ENCODE assay signal across 2 cellular contexts in genomic region chr1:90725961-90726715, GRCh38.
TF ChIP-seq lines count a peak whose summit lies in the region.

No MANE protein-coding gene starts in this region.

TF ChIP-seq in H1, 55 proteins besides CTCF, POLR2A, EP300 and RAD21:
- TF ChIP-seq CTBP2 (IDR thresholded peaks at IDR 0.05; ENCODE audit: borderline replicate concordance, insufficient read depth, insufficient read length, low read length) (peak; percentile 63), HDAC6 (IDR thresholded peaks at IDR 0.05; ENCODE audit: low read depth, low read length) (no peak), MAFK (IDR thresholded peaks at IDR 0.05; ENCODE audit: low read depth, low read length) (no peak), KDM5A (IDR thresholded peaks at IDR 0.05; ENCODE audit: low read length) (no peak), TBP (IDR thresholded peaks at IDR 0.05; ENCODE audit: low read depth, low read length) (no peak), EZH2 (IDR thresholded peaks at IDR 0.05; ENCODE audit: low read depth, low read length, severe bottlenecking) (peak; percentile 73), BCL11A (IDR thresholded peaks at IDR 0.05; ENCODE audit: low read depth in 2 of 2, low read length in 2 of 2) (no peak), SRF (IDR thresholded peaks at IDR 0.05; ENCODE audit: low read depth, low read length) (no peak), YY1 (IDR thresholded peaks at IDR 0.05; ENCODE audit: low read depth, low read length) (0 out of 2 replicates have a peak, but pooled peaks have one; percentile 4), CREB1 (IDR thresholded peaks at IDR 0.05) (no peak), POLR2AphosphoS5 (IDR thresholded peaks at IDR 0.05; ENCODE audit: low read depth, low read length) (no peak), NRF1 (IDR thresholded peaks at IDR 0.05; ENCODE audit: low read depth, low read length) (no peak), SAP30 (IDR thresholded peaks at IDR 0.05; ENCODE audit: insufficient read depth, insufficient replicate concordance, low read length) (no peak), CBX8 (IDR thresholded peaks at IDR 0.05; ENCODE audit: borderline replicate concordance, low read depth, low read length) (peak; percentile 98), TAF1 (IDR thresholded peaks at IDR 0.05; ENCODE audit: low read depth, low read length) (no peak), NANOG (IDR thresholded peaks at IDR 0.05; ENCODE audit: insufficient read depth, low read depth, low read length, poor library complexity, severe bottlenecking) (no peak), SUZ12 (IDR thresholded peaks at IDR 0.05; ENCODE audit: low read length) (peak; percentile 75), USF2 (IDR thresholded peaks at IDR 0.05; ENCODE audit: low read length) (no peak), TAF7 (optimal IDR thresholded peaks at IDR 0.05; ENCODE audit: borderline replicate concordance, low read depth, low read length) (no peak), RNF2 (IDR thresholded peaks at IDR 0.05; ENCODE audit: borderline replicate concordance, low read depth, low read length, missing control alignments, poor library complexity, severe bottlenecking) (peak; percentile 78), EGR1 (IDR thresholded peaks at IDR 0.05; ENCODE audit: borderline replicate concordance, low read depth, low read length) (no peak), BRCA1 (IDR thresholded peaks at IDR 0.05; ENCODE audit: low read depth, low read length) (no peak), RXRA (IDR thresholded peaks at IDR 0.05; ENCODE audit: insufficient read depth, low read depth, low read length) (no peak), CHD2 (IDR thresholded peaks at IDR 0.05; ENCODE audit: low read length) (no peak), SP4 (IDR thresholded peaks at IDR 0.05; ENCODE audit: low read length) (no peak), TEAD4 (IDR thresholded peaks at IDR 0.05; ENCODE audit: low read depth, low read length) (0 out of 2 replicates have a peak, but pooled peaks have one; percentile 23)

TF ChIP-seq in neural cell, 6 proteins besides CTCF, POLR2A, EP300 and RAD21:
- TF ChIP-seq EZH2 (IDR thresholded peaks at IDR 0.05; ENCODE audit: borderline replicate concordance, insufficient read depth, low read length, poor library complexity, severe bottlenecking) (no peak), MXI1 (conservative IDR thresholded peaks at IDR 0.05; ENCODE audit: poor library complexity, severe bottlenecking) (no peak), POLR2AphosphoS5 (IDR thresholded peaks at IDR 0.05) (no peak), SMC3 (conservative IDR thresholded peaks at IDR 0.05; ENCODE audit: poor library complexity) (no peak), REST (IDR thresholded peaks at IDR 0.05; ENCODE audit: borderline replicate concordance) (no peak), TAF1 (IDR thresholded peaks at IDR 0.05; ENCODE audit: low read depth) (no peak)
